Comparison of ENCODE assay signal across 7 cellular contexts in genomic region chr19:49333426-49334288, GRCh38. TPM values are rescaled to one million over a fixed set of nuclear protein-coding genes. Genes with fewer than 3 reads are reported as not detected.
DNase-seq lines count a peak whose midpoint lies in the region; ATAC-seq and TF ChIP-seq lines count a peak whose summit lies in the region.

No MANE protein-coding gene starts in this region.

- intact Hi-C loops in activated T-helper 2 cell treated with anti-CD3 and anti-CD28 coated beads, Interferon-gamma antibody, Interleukin-2, Interleukin-4, amounts not matched to agents 10 μg/mL and 5 μg/mL and 100 μg/mL, durations not matched to agents 14 hours and 24 hours and 36 hours (cut with micrococcal nuclease): no loop called here

- peaks cover 28% of the 10 kb centered on the region for H3K36me3 Mint-ChIP-seq in activated T-helper 2 cell treated with anti-CD3 and anti-CD28 coated beads, Interferon-gamma antibody, Interleukin-2, Interleukin-4, amounts not matched to agents 10 μg/mL and 5 μg/mL and 100 μg/mL, durations not matched to agents 14 hours and 24 hours and 36 hours (ENCODE audit: low read depth)
- H3K36me3 Mint-ChIP-seq in nephron progenitor cell (ENCODE audit: low read depth) (peaks cover 39% of the 10 kb centered on the region), mesothelial cell of epicardium (peaks cover 3% of the 10 kb centered on the region)

- ATAC-seq in GM21381 (IDR thresholded peaks at IDR 0.05; ENCODE audit: unreplicated experiment): peak; percentile 44

- peak overlapping the region; percentile 77 for H3K4me3 Mint-ChIP-seq in activated T-helper 2 cell treated with anti-CD3 and anti-CD28 coated beads, Interferon-gamma antibody, Interleukin-2, Interleukin-4, amounts not matched to agents 10 μg/mL and 5 μg/mL and 100 μg/mL, durations not matched to agents 14 hours and 24 hours and 36 hours (ENCODE audit: low read depth)
- H3K4me3 Mint-ChIP-seq in nephron progenitor cell: no peak overlapping the region
- H3K4me3 Mint-ChIP-seq in mesothelial cell of epicardium: no peak overlapping the region

- TF ChIP-seq CTCF in nephron progenitor cell (IDR thresholded peaks at IDR 0.05): no peak
- TF ChIP-seq CTCF in mesothelial cell of epicardium (IDR thresholded peaks at IDR 0.05; ENCODE audit: unreplicated experiment): no peak

- peaks cover 55% of the 10 kb centered on the region for H3K4me1 Mint-ChIP-seq in activated T-helper 2 cell treated with anti-CD3 and anti-CD28 coated beads, Interferon-gamma antibody, Interleukin-2, Interleukin-4, amounts not matched to agents 10 μg/mL and 5 μg/mL and 100 μg/mL, durations not matched to agents 14 hours and 24 hours and 36 hours (ENCODE audit: low read depth)
- H3K4me1 Mint-ChIP-seq in nephron progenitor cell (peaks cover 65% of the 10 kb centered on the region), mesothelial cell of epicardium (peaks cover 11% of the 10 kb centered on the region)

- H3K9me3 Mint-ChIP-seq in activated T-helper 2 cell treated with anti-CD3 and anti-CD28 coated beads, Interferon-gamma antibody, Interleukin-2, Interleukin-4, amounts not matched to agents 10 μg/mL and 5 μg/mL and 100 μg/mL, durations not matched to agents 14 hours and 24 hours and 36 hours: no peaks in the 10 kb centered on the region
- H3K9me3 Mint-ChIP-seq in nephron progenitor cell: no peaks in the 10 kb centered on the region
- H3K9me3 Mint-ChIP-seq in mesothelial cell of epicardium: no peaks in the 10 kb centered on the region

- H3K27me3 Mint-ChIP-seq in activated T-helper 2 cell treated with anti-CD3 and anti-CD28 coated beads, Interferon-gamma antibody, Interleukin-2, Interleukin-4, amounts not matched to agents 10 μg/mL and 5 μg/mL and 100 μg/mL, durations not matched to agents 14 hours and 24 hours and 36 hours (ENCODE audit: low read depth): no peaks in the 10 kb centered on the region
- peaks cover 9% of the 10 kb centered on the region for H3K27me3 Mint-ChIP-seq in nephron progenitor cell (ENCODE audit: low read depth, poor library complexity)
- H3K27me3 Mint-ChIP-seq in mesothelial cell of epicardium (ENCODE audit: low read depth): peaks cover 6% of the 10 kb centered on the region

- DNase-seq in NAMALWA (ENCODE audit: low spot score): peak; percentile 92
- DNase-seq in activated T-helper 2 cell treated with anti-CD3 and anti-CD28 coated beads, Interferon-gamma antibody, Interleukin-2, Interleukin-4, amounts not matched to agents 10 μg/mL and 5 μg/mL and 100 μg/mL, durations not matched to agents 14 hours and 24 hours and 36 hours (ENCODE audit: low spot score): peak; percentile 64
- no peak for DNase-seq in nephron progenitor cell
- no peak for DNase-seq in mesothelial cell of epicardium (ENCODE audit: low spot score in 2 of 2, unreplicated experiment in 2 of 2)
- DNase-seq in NK-92 treated with Interleukin-12 subunit alpha and Interleukin-12 subunit beta, amount 100 ng/mL, for 24 hours (lab: John Stamatoyannopoulos, UW): no peak
- DNase-seq in NCI-H146 treated with DMSO at 0.1 percent for 48 hours (lab: John Stamatoyannopoulos, UW; ENCODE audit: unreplicated experiment): no peak

- H3K27ac Mint-ChIP-seq in activated T-helper 2 cell treated with anti-CD3 and anti-CD28 coated beads, Interferon-gamma antibody, Interleukin-2, Interleukin-4, amounts not matched to agents 10 μg/mL and 5 μg/mL and 100 μg/mL, durations not matched to agents 14 hours and 24 hours and 36 hours: peak overlapping the region; percentile 92
- H3K27ac Mint-ChIP-seq in nephron progenitor cell (peak overlapping the region; percentile 83), mesothelial cell of epicardium (no peak overlapping the region)

RNA-seq across cellular contexts. Expression of gene CD37, which starts 1.5 kb away (rescaled TPM):
- 141 TPM in 2 replicates for total RNA-seq in activated T-helper 2 cell treated with anti-CD3 and anti-CD28 coated beads, Interferon-gamma antibody, Interleukin-2, Interleukin-4, amounts not matched to agents 10 μg/mL and 5 μg/mL and 100 μg/mL, durations not matched to agents 14 hours and 24 hours and 36 hours
- total RNA-seq in mesothelial cell of epicardium: not detected in 3 replicates

RNA-seq across cellular contexts. Expression of gene SLC6A16, which starts 8.7 kb away (rescaled TPM):
- 1.3 and 2.2 TPM in 2 replicates for total RNA-seq in activated T-helper 2 cell treated with anti-CD3 and anti-CD28 coated beads, Interferon-gamma antibody, Interleukin-2, Interleukin-4, amounts not matched to agents 10 μg/mL and 5 μg/mL and 100 μg/mL, durations not matched to agents 14 hours and 24 hours and 36 hours
- 5.6 to 6.1 TPM (median 5.8 TPM) in 3 replicates for total RNA-seq in mesothelial cell of epicardium

RNA-seq across cellular contexts. Expression of gene TEAD2, which starts 28.6 kb away (rescaled TPM):
- total RNA-seq in activated T-helper 2 cell treated with anti-CD3 and anti-CD28 coated beads, Interferon-gamma antibody, Interleukin-2, Interleukin-4, amounts not matched to agents 10 μg/mL and 5 μg/mL and 100 μg/mL, durations not matched to agents 14 hours and 24 hours and 36 hours: not detected in 2 replicates
- 168 to 170 TPM (median 169 TPM) in 3 replicates for total RNA-seq in mesothelial cell of epicardium

RNA-seq across cellular contexts. Expression of gene DKKL1, which starts 30.0 kb away (rescaled TPM):
- not detected in 2 replicates for total RNA-seq in activated T-helper 2 cell treated with anti-CD3 and anti-CD28 coated beads, Interferon-gamma antibody, Interleukin-2, Interleukin-4, amounts not matched to agents 10 μg/mL and 5 μg/mL and 100 μg/mL, durations not matched to agents 14 hours and 24 hours and 36 hours
- total RNA-seq in mesothelial cell of epicardium: 8.6 to 9.9 TPM (median 8.7 TPM) in 3 replicates

RNA-seq across cellular contexts. Expression of gene KASH5, which starts 54.4 kb away (rescaled TPM):
- total RNA-seq in activated T-helper 2 cell treated with anti-CD3 and anti-CD28 coated beads, Interferon-gamma antibody, Interleukin-2, Interleukin-4, amounts not matched to agents 10 μg/mL and 5 μg/mL and 100 μg/mL, durations not matched to agents 14 hours and 24 hours and 36 hours: 0.14 and 0.28 TPM in 2 replicates
- total RNA-seq in mesothelial cell of epicardium: not detected in 3 replicates

Comparison
In these comparisons a context has a peak if more than half of its experiments do, and no peak if none do; other contexts are left out.
1. DNase-seq: peak in NAMALWA (single experiment) and activated T-helper 2 cell treated with anti-CD3 and anti-CD28 coated beads, Interferon-gamma antibody, Interleukin-2, Interleukin-4, amounts not matched to agents 10 μg/mL and 5 μg/mL and 100 μg/mL, durations not matched to agents 14 hours and 24 hours and 36 hours (single experiment); none in nephron progenitor cell (single experiment), mesothelial cell of epicardium (0 of 2), NK-92 treated with Interleukin-12 subunit alpha and Interleukin-12 subunit beta, amount 100 ng/mL, for 24 hours (single experiment) and NCI-H146 treated with DMSO at 0.1 percent for 48 hours (single experiment).
2. RNA of gene CD37, which starts 1.5 kb away (total RNA-seq): 141 TPM in activated T-helper 2 cell treated with anti-CD3 and anti-CD28 coated beads, Interferon-gamma antibody, Interleukin-2, Interleukin-4, amounts not matched to agents 10 μg/mL and 5 μg/mL and 100 μg/mL, durations not matched to agents 14 hours and 24 hours and 36 hours; not detected in mesothelial cell of epicardium; every median in the first group is over 100 times any median in the second.
3. RNA of gene TEAD2, which starts 28.6 kb away (total RNA-seq): 168 to 170 TPM in mesothelial cell of epicardium; not detected in activated T-helper 2 cell treated with anti-CD3 and anti-CD28 coated beads, Interferon-gamma antibody, Interleukin-2, Interleukin-4, amounts not matched to agents 10 μg/mL and 5 μg/mL and 100 μg/mL, durations not matched to agents 14 hours and 24 hours and 36 hours; every median in the first group is over 100 times any median in the second.